23 cellular contexts compared by ENCODE assay signal in the genomic region with DNA sequence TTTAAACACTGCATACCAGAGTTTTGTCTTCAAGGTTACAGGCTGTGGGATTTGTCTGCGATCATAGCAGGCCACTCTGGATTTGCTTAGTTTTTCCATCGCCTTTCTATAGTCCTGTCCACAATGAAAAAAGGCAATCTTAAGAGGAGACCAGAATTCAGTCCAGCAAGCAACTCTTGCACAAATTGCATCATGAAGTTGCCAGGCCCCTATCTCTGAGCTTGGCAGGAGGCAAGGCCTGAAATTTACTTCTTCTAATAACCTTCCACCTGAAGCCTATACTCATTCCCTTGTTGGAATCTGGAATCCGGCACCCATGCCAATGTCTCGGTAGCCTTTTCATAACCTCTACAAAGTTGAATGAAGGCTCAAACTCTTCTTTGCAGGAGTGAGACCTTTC.
"Had no signal": no experiment of that assay in that cellular context is flagged by ENCODE, and none has a peak within 500 bp of the region (broad histone marks: within the 10 kb centered on the region; RNA-seq: fewer than 3 reads in every experiment).

No MANE protein-coding gene starts in this region.

- FAIRE-seq: endothelial cell of umbilical vein, small intestine, urothelium cell line had no signal

- DNase-seq: cerebellar nuclear complex; colonic mucosa; dermis blood vessel endothelial cell; endodermal cell; erythroblast; foreskin melanocyte; heart left ventricle; hippocampal formation; left colon; lower lobe of right lung; midbrain; nucleus accumbens; ovary; sigmoid colon; small intestine; stimulated activated CD4-positive, alpha-beta T cell treated with anti-CD3 and anti-CD28 coated beads, Interleukin-12 subunit alpha, Interleukin-12 subunit beta, amount 100 ng/mL, for 4 hours; stimulated activated naive CD4-positive, alpha-beta T cell; stomach; thyroid gland had no signal

- H2AFZ ChIP-seq: neural progenitor cell had no signal

- H3K27ac ChIP-seq: colonic mucosa, lower lobe of right lung, neural progenitor cell, ovary, thyroid gland had no signal

- H3K9me3 ChIP-seq: colonic mucosa, heart left ventricle, lower lobe of right lung, ovary, sigmoid colon, stomach, thyroid gland had no signal

- H3K9ac ChIP-seq: neural progenitor cell had no signal

- ATAC-seq: left colon; lower lobe of right lung; natural killer cell treated with Interleukin-12 subunit alpha and Interleukin-12 subunit beta and Interleukin-15 and Interleukin-18, amount 100 ng/mL, for 72 hours had no signal

- H3K36me3 ChIP-seq: colonic mucosa, heart left ventricle, lower lobe of right lung, neural progenitor cell, ovary, sigmoid colon, stomach, thyroid gland had no signal

- H3K27me3 ChIP-seq: colonic mucosa, heart left ventricle, neural progenitor cell, ovary, sigmoid colon, stomach, thyroid gland had no signal

- H3K4me2 ChIP-seq: neural progenitor cell had no signal

- H3K4me1 ChIP-seq: colonic mucosa, lower lobe of right lung had no signal

- H3K4me3 ChIP-seq: colonic mucosa, heart left ventricle, lower lobe of right lung, neural progenitor cell, ovary, sigmoid colon, stomach, thyroid gland had no signal
